Comparison of ENCODE assay signal across 10 cellular contexts in the genomic region with DNA sequence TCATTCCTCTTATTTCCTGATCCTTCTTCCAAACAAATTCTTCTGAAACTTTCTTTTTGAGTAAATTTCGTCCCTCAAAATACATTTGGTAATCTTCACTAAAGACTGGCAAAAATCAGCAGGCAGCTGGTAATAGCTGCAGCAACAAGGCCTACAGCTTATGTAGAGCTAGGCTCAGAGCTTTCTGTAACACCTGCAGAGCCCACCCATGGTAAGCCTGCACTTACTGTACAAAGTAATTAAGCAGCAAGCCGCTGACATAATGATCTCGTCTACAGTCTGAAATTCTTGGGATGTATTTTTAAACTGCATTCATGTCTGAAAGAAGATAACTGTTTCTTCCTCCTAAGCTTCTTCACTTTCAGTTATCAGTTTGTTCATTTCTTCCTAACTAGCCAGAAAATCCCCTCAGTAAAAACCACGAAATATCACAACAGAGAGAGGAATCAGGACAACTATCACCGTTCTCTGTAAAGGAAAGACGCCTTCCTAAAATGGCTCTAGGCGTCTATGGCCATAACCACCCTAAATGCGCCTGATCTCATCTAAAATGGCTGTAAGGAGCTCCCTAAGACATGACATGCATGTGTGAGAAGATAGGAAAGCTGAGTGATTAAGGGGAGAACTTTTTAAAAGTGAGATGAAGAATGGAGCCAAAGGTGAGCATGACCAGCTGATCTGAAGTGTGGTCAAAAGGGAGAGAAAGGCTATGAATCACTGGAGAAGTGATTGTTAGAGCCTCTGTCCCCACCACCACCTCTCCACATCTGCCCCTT. TPM values are rescaled to one million over a fixed set of nuclear protein-coding genes. Genes with fewer than 3 reads are reported as not detected.
DNase-seq lines count a peak whose midpoint lies in the region; ATAC-seq and TF ChIP-seq lines count a peak whose summit lies in the region.
"Had no signal": no experiment of that assay in that cellular context is flagged by ENCODE, and none has a peak within 500 bp of the region (broad histone marks: within the 10 kb centered on the region; RNA-seq: fewer than 3 reads in every experiment).

No MANE protein-coding gene starts in this region.

- no peaks in the 10 kb centered on the region for H3K27me3 Mint-ChIP-seq in activated naive CD4-positive, alpha-beta T cell treated with anti-CD3 and anti-CD28 coated beads, Interleukin-2, amount 50 U/mL, for 24 hours
- H3K27me3 Mint-ChIP-seq in activated naive CD8-positive, alpha-beta T cell treated with anti-CD3 and anti-CD28 coated beads, Interleukin-2, amount 50 U/mL, for 24 hours = no peaks in the 10 kb centered on the region
- H3K27me3 Mint-ChIP-seq in stimulated activated naive CD8-positive, alpha-beta T cell treated with anti-CD3 and anti-CD28 coated beads, Interleukin-15, Interleukin-2, amounts not matched to agents 100 ng/mL and 50 ng/mL, for 24 hours = no peaks in the 10 kb centered on the region

- H3K9me3 ChIP-seq in testis = no peaks in the 10 kb centered on the region

- H3K4me1 Mint-ChIP-seq in activated naive CD4-positive, alpha-beta T cell treated with anti-CD3 and anti-CD28 coated beads, Interleukin-2, amount 50 U/mL, for 24 hours = peaks cover 70% of the 10 kb centered on the region
- H3K4me1 Mint-ChIP-seq in activated naive CD8-positive, alpha-beta T cell treated with anti-CD3 and anti-CD28 coated beads, Interleukin-2, amount 50 U/mL, for 24 hours = peaks cover 55% of the 10 kb centered on the region
- peaks cover 57% of the 10 kb centered on the region for H3K4me1 Mint-ChIP-seq in stimulated activated naive CD8-positive, alpha-beta T cell treated with anti-CD3 and anti-CD28 coated beads, Interleukin-15, Interleukin-2, amounts not matched to agents 100 ng/mL and 50 ng/mL, for 24 hours (ENCODE audit: low read depth)

- H3K27me3 ChIP-seq in testis = no peaks in the 10 kb centered on the region

- H3K4me1 ChIP-seq in testis = no peaks in the 10 kb centered on the region

- peak overlapping the region; percentile 36 for H3K27ac Mint-ChIP-seq in activated naive CD4-positive, alpha-beta T cell treated with anti-CD3 and anti-CD28 coated beads, Interleukin-2, amount 50 U/mL, for 24 hours
- H3K27ac Mint-ChIP-seq in activated naive CD8-positive, alpha-beta T cell treated with anti-CD3 and anti-CD28 coated beads, Interleukin-2, amount 50 U/mL, for 24 hours = peak overlapping the region; percentile 82
- peak overlapping the region; percentile 83 for H3K27ac Mint-ChIP-seq in stimulated activated naive CD8-positive, alpha-beta T cell treated with anti-CD3 and anti-CD28 coated beads, Interleukin-15, Interleukin-2, amounts not matched to agents 100 ng/mL and 50 ng/mL, for 24 hours

- peak overlapping the region; percentile 24 for H3K4me3 Mint-ChIP-seq in activated naive CD4-positive, alpha-beta T cell treated with anti-CD3 and anti-CD28 coated beads, Interleukin-2, amount 50 U/mL, for 24 hours
- peak overlapping the region; percentile 34 for H3K4me3 Mint-ChIP-seq in activated naive CD8-positive, alpha-beta T cell treated with anti-CD3 and anti-CD28 coated beads, Interleukin-2, amount 50 U/mL, for 24 hours
- H3K4me3 Mint-ChIP-seq in stimulated activated naive CD8-positive, alpha-beta T cell treated with anti-CD3 and anti-CD28 coated beads, Interleukin-15, Interleukin-2, amounts not matched to agents 100 ng/mL and 50 ng/mL, for 24 hours = peak overlapping the region; percentile 46

- TF ChIP-seq CTCF in testis (IDR thresholded peaks at IDR 0.05) = no peak

- H3K9me3 Mint-ChIP-seq in activated naive CD4-positive, alpha-beta T cell treated with anti-CD3 and anti-CD28 coated beads, Interleukin-2, amount 50 U/mL, for 24 hours = no peaks in the 10 kb centered on the region
- no peaks in the 10 kb centered on the region for H3K9me3 Mint-ChIP-seq in activated naive CD8-positive, alpha-beta T cell treated with anti-CD3 and anti-CD28 coated beads, Interleukin-2, amount 50 U/mL, for 24 hours
- no peaks in the 10 kb centered on the region for H3K9me3 Mint-ChIP-seq in stimulated activated naive CD8-positive, alpha-beta T cell treated with anti-CD3 and anti-CD28 coated beads, Interleukin-15, Interleukin-2, amounts not matched to agents 100 ng/mL and 50 ng/mL, for 24 hours

- peak; percentile 35 for ATAC-seq in HG03108 (IDR thresholded peaks at IDR 0.05; ENCODE audit: unreplicated experiment)
- peak; percentile 78 for ATAC-seq in activated naive CD8-positive, alpha-beta T cell treated with anti-CD3 and anti-CD28 coated beads, Interleukin-2, amount 50 U/mL, for 24 hours

- WGBS in testis, 2 donors = 60 to 66% methylated on average over 8 of the region's 8 CpGs

- intact Hi-C loops in testis (cut with DNase I; ENCODE audit: low total_unique reads) = no loop called here

- no peak overlapping the region for H3K4me3 ChIP-seq in testis

- no peaks in the 10 kb centered on the region for H3K36me3 ChIP-seq in testis (ENCODE audit: low read depth, missing control alignments)

- DNase-seq in activated naive CD4-positive, alpha-beta T cell (lab: John Stamatoyannopoulos, UW) = no peak
- no peak for DNase-seq in activated naive CD8-positive, alpha-beta T cell treated with anti-CD3 and anti-CD28 coated beads, Interleukin-2, amount 50 U/mL, for 24 hours
- DNase-seq in NK-92 treated with Interleukin-12 subunit alpha and Interleukin-12 subunit beta, amount 100 ng/mL, for 24 hours (lab: John Stamatoyannopoulos, UW) = no peak
- DNase-seq in iPS-NIHi11 (ENCODE audit: low spot score) (no peak), testis (no peak)
- DNase-seq: NCI-H2171 treated with DMSO at 0.1 percent for 48 hours had no signal

- no peak for TF ChIP-seq POLR2A in testis (IDR thresholded peaks at IDR 0.05)

- H3K36me3 Mint-ChIP-seq in activated naive CD4-positive, alpha-beta T cell treated with anti-CD3 and anti-CD28 coated beads, Interleukin-2, amount 50 U/mL, for 24 hours = peaks cover 2% of the 10 kb centered on the region
- H3K36me3 Mint-ChIP-seq in activated naive CD8-positive, alpha-beta T cell treated with anti-CD3 and anti-CD28 coated beads, Interleukin-2, amount 50 U/mL, for 24 hours (ENCODE audit: low read depth) = peaks cover 10% of the 10 kb centered on the region
- peaks cover 1% of the 10 kb centered on the region for H3K36me3 Mint-ChIP-seq in stimulated activated naive CD8-positive, alpha-beta T cell treated with anti-CD3 and anti-CD28 coated beads, Interleukin-15, Interleukin-2, amounts not matched to agents 100 ng/mL and 50 ng/mL, for 24 hours (ENCODE audit: low read depth)

- H3K27ac ChIP-seq in testis = no peak overlapping the region
- H3K27ac ChIP-seq: VCaP had no signal

RNA-seq across cellular contexts. Expression of gene DENND5A, which starts 56.2 kb away (rescaled TPM):
- 10 to 100 TPM; 73.6 to 88.8 TPM for total RNA-seq in testis
- 51.2 TPM for polyA plus RNA-seq in testis (ENCODE audit: insufficient read depth, low read depth, low replicate concordance)
